Comparison of ENCODE assay signal across 34 cellular contexts in the genomic region with DNA sequence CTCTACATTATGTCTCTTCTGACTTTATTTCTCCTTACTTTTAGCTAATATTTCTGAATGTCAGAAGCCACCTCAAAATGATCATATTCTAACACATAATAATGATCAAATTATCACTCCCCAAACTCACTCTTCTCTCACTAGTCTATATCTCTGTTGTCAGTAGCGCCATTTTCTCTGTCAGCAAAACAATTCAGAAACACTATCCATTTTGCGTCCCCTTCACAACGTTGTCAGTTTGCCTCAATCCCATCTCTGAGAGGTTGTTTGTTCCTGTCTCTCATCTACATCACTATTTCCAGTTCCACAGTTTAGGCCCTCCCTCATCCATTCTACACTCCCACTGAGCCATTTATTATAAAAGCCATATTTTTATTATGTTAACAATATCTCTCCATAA.
"Had no signal": no experiment of that assay in that cellular context is flagged by ENCODE, and none has a peak within 500 bp of the region (broad histone marks: within the 10 kb centered on the region; RNA-seq: fewer than 3 reads in every experiment).

No MANE protein-coding gene starts in this region.

- H3K4me3 Mint-ChIP-seq: activated B cell treated with CpG ODN at 0.5 μM for 24 hours; activated CD4-positive, alpha-beta memory T cell treated with anti-CD3 and anti-CD28 coated beads for 36 hours; activated CD4-positive, alpha-beta T cell treated with anti-CD3 and anti-CD28 coated beads, Interleukin-2, amount 10 ng/mL, durations not matched to agents 24 days and 14 days; activated CD8-positive, alpha-beta T cell treated with anti-CD3 and anti-CD28 coated beads for 36 hours; activated naive CD4-positive, alpha-beta T cell treated with anti-CD3 and anti-CD28 coated beads for 36 hours; activated naive CD8-positive, alpha-beta T cell treated with anti-CD3 and anti-CD28 coated beads for 36 hours; activated T-cell treated with anti-CD3 and anti-CD28 coated beads, Interleukin-2, amount 50 U/mL, for 4 hours; activated T-cell treated with anti-CD3 and anti-CD28 coated beads, Interleukin-2, amount 50 U/mL, for 72 hours; activated T-helper 1 cell treated with anti-CD3 and anti-CD28 coated beads, Interleukin-12 subunit alpha, Interleukin-12 subunit beta, Interleukin-2, Interleukin-4 antibody, amounts not matched to agents 30 ng/mL and 10 ng/mL and 1 ng/mL, durations not matched to agents 14 hours and 24 hours and 36 hours; activated T-helper 17 cell treated with anti-CD3 and anti-CD28 coated beads, Interleukin-2, amount 50 U/mL, for 72 hours; T-helper 1 cell treated with Interleukin-12 subunit alpha and Interleukin-12 subunit beta and Interleukin-4 antibody, amounts not matched to agents 30 μg/mL and 1 μg/mL, for 36 hours; T-helper 2 cell treated with Interferon-gamma antibody and Interleukin-4, amounts not matched to agents 5 μg/mL and 100 μg/mL, for 36 hours had no signal

- DNase-seq: activated B cell treated with CpG ODN at 0.5 μM for 24 hours; activated CD4-positive, alpha-beta memory T cell treated with anti-CD3 and anti-CD28 coated beads for 36 hours; activated CD4-positive, alpha-beta T cell treated with anti-CD3 and anti-CD28 coated beads for 4 hours; activated CD4-positive, alpha-beta T cell treated with anti-CD3 and anti-CD28 coated beads, Interleukin-2, amount 10 ng/mL, durations not matched to agents 24 days and 14 days; activated CD4-positive, alpha-beta T cell treated with anti-CD3 and anti-CD28 coated beads, Interleukin-2, amount 50 U/mL, for 1 hour; activated CD4-positive, alpha-beta T cell treated with anti-CD3 and anti-CD28 coated beads, Interleukin-2, amount 50 U/mL, for 4 hours; activated CD4-positive, CD25-positive, alpha-beta regulatory T cell treated with anti-CD3 and anti-CD28 coated beads, Interleukin-2, amount 50 U/mL, for 72 hours; activated CD8-positive, alpha-beta memory T cell treated with anti-CD3 and anti-CD28 coated beads, Interleukin-2, amount 50 U/mL, for 4 hours; activated CD8-positive, alpha-beta T cell treated with anti-CD3 and anti-CD28 coated beads for 36 hours; activated effector memory CD4-positive, alpha-beta T cell treated with anti-CD3 and anti-CD28 coated beads, Interleukin-2, amount 50 U/mL, for 16 hours; activated gamma-delta T cell treated with Interleukin-2 at 50 U/mL for 16 hours; activated naive CD4-positive, alpha-beta T cell; activated naive CD4-positive, alpha-beta T cell treated with anti-CD3 and anti-CD28 coated beads for 36 hours; activated naive CD4-positive, alpha-beta T cell treated with anti-CD3 and anti-CD28 coated beads, Interleukin-2, amount 50 U/mL, for 16 hours; activated naive CD8-positive, alpha-beta T cell treated with anti-CD3 and anti-CD28 coated beads for 36 hours; activated T-cell treated with anti-CD3 and anti-CD28 coated beads for 4 hours; activated T-cell treated with anti-CD3 and anti-CD28 coated beads, Interleukin-2, amount 50 U/mL, for 1 hour; activated T-cell treated with anti-CD3 and anti-CD28 coated beads, Interleukin-2, amount 50 U/mL, for 4 hours; activated T-cell treated with anti-CD3 and anti-CD28 coated beads, Interleukin-2, amount 50 U/mL, for 72 hours; adrenal gland; amniotic stem cell; aorta; body of pancreas; brain microvascular endothelial cell; central memory CD4-positive, alpha-beta T cell; T-helper 2 cell; T-helper 9 cell had no signal

- H3K4me1 Mint-ChIP-seq: activated B cell treated with CpG ODN at 0.5 μM for 24 hours; activated CD4-positive, alpha-beta T cell treated with anti-CD3 and anti-CD28 coated beads, Interleukin-2, amount 10 ng/mL, durations not matched to agents 24 days and 14 days; activated naive CD8-positive, alpha-beta T cell treated with anti-CD3 and anti-CD28 coated beads for 36 hours; activated T-helper 17 cell treated with anti-CD3 and anti-CD28 coated beads, Interleukin-2, amount 50 U/mL, for 72 hours had no signal

- H3K4me3 ChIP-seq: adrenal gland, body of pancreas, breast epithelium had no signal

- H3K9me3 ChIP-seq: adrenal gland, body of pancreas had no signal

- H3K27me3 Mint-ChIP-seq: activated B cell treated with CpG ODN at 0.5 μM for 24 hours; activated CD4-positive, alpha-beta memory T cell treated with anti-CD3 and anti-CD28 coated beads for 36 hours; activated CD4-positive, alpha-beta T cell treated with anti-CD3 and anti-CD28 coated beads, Interleukin-2, amount 10 ng/mL, durations not matched to agents 24 days and 14 days; activated CD8-positive, alpha-beta T cell treated with anti-CD3 and anti-CD28 coated beads for 36 hours; activated naive CD8-positive, alpha-beta T cell treated with anti-CD3 and anti-CD28 coated beads for 36 hours; activated T-helper 17 cell treated with anti-CD3 and anti-CD28 coated beads, Interleukin-2, amount 50 U/mL, for 72 hours had no signal

- H3K36me3 Mint-ChIP-seq: activated CD4-positive, alpha-beta memory T cell treated with anti-CD3 and anti-CD28 coated beads for 36 hours; activated naive CD4-positive, alpha-beta T cell treated with anti-CD3 and anti-CD28 coated beads, Interleukin-2, amount 50 U/mL, for 72 hours; activated naive CD8-positive, alpha-beta T cell treated with anti-CD3 and anti-CD28 coated beads for 36 hours had no signal

- ATAC-seq: activated CD8-positive, alpha-beta T cell treated with anti-CD3 and anti-CD28 coated beads for 36 hours; activated naive CD4-positive, alpha-beta T cell treated with anti-CD3 and anti-CD28 coated beads, Interleukin-2, amount 50 U/mL, for 72 hours; activated T-cell treated with anti-CD3 and anti-CD28 coated beads, Interleukin-2, amount 50 U/mL, for 4 hours; activated T-cell treated with anti-CD3 and anti-CD28 coated beads, Interleukin-2, amount 50 U/mL, for 72 hours; activated T-helper 17 cell treated with anti-CD3 and anti-CD28 coated beads, Interleukin-2, amount 50 U/mL, for 72 hours; body of pancreas had no signal

- H3K27ac ChIP-seq: adrenal gland, body of pancreas, brain microvascular endothelial cell, breast epithelium, VCaP had no signal

- H3K36me3 ChIP-seq: adrenal gland, brain microvascular endothelial cell, breast epithelium had no signal

- H3K9me3 Mint-ChIP-seq: activated B cell treated with CpG ODN at 0.5 μM for 24 hours; activated CD4-positive, alpha-beta memory T cell treated with anti-CD3 and anti-CD28 coated beads for 36 hours; activated naive CD4-positive, alpha-beta T cell treated with anti-CD3 and anti-CD28 coated beads for 36 hours; activated T-cell treated with anti-CD3 and anti-CD28 coated beads, Interleukin-2, amount 50 U/mL, for 4 hours had no signal

- H3K4me1 ChIP-seq: adrenal gland, body of pancreas, breast epithelium had no signal

- H3K27ac Mint-ChIP-seq: activated B cell treated with CpG ODN at 0.5 μM for 24 hours; activated CD4-positive, alpha-beta memory T cell treated with anti-CD3 and anti-CD28 coated beads for 36 hours; activated CD4-positive, alpha-beta T cell treated with anti-CD3 and anti-CD28 coated beads, Interleukin-2, amount 10 ng/mL, durations not matched to agents 24 days and 14 days; activated CD8-positive, alpha-beta T cell treated with anti-CD3 and anti-CD28 coated beads for 36 hours; activated naive CD4-positive, alpha-beta T cell treated with anti-CD3 and anti-CD28 coated beads for 36 hours; activated naive CD4-positive, alpha-beta T cell treated with anti-CD3 and anti-CD28 coated beads, Interleukin-2, amount 50 U/mL, for 72 hours; activated naive CD8-positive, alpha-beta T cell treated with anti-CD3 and anti-CD28 coated beads for 36 hours; activated T-cell treated with anti-CD3 and anti-CD28 coated beads, Interleukin-2, amount 50 U/mL, for 72 hours; activated T-helper 1 cell treated with anti-CD3 and anti-CD28 coated beads, Interleukin-12 subunit alpha, Interleukin-12 subunit beta, Interleukin-2, Interleukin-4 antibody, amounts not matched to agents 30 ng/mL and 10 ng/mL and 1 ng/mL, durations not matched to agents 14 hours and 24 hours and 36 hours; activated T-helper 17 cell treated with anti-CD3 and anti-CD28 coated beads, Interleukin-2, amount 50 U/mL, for 72 hours; T-helper 1 cell treated with Interleukin-12 subunit alpha and Interleukin-12 subunit beta and Interleukin-4 antibody, amounts not matched to agents 30 μg/mL and 1 μg/mL, for 36 hours; T-helper 2 cell treated with Interferon-gamma antibody and Interleukin-4, amounts not matched to agents 5 μg/mL and 100 μg/mL, for 36 hours had no signal

- H3K27me3 ChIP-seq: adrenal gland, body of pancreas, brain microvascular endothelial cell, breast epithelium had no signal
